Comparison of ENCODE assay signal across 18 cellular contexts in genomic region chr18:58102875-58103274, GRCh38. TPM values are rescaled to one million over a fixed set of nuclear protein-coding genes. Genes with fewer than 3 reads are reported as not detected.
DNase-seq lines count a peak whose midpoint lies in the region; ATAC-seq, FAIRE-seq and TF ChIP-seq lines count a peak whose summit lies in the region.
"Had no signal": no experiment of that assay in that cellular context is flagged by ENCODE, and none has a peak within 500 bp of the region (broad histone marks: within the 10 kb centered on the region; RNA-seq: fewer than 3 reads in every experiment).

No MANE protein-coding gene starts in this region.

- TF ChIP-seq CTCF in HepG2 (CRISPR knock-in tag; IDR thresholded peaks at IDR 0.05) (no peak), lower leg skin (IDR thresholded peaks at IDR 0.05) (no peak)

- TF ChIP-seq POLR2A in HepG2 (IDR thresholded peaks at IDR 0.05; ENCODE audit: insufficient read depth in 1 of 2, low read depth in 2 of 2, low read length in 2 of 2) (no peak), lower leg skin (IDR thresholded peaks at IDR 0.05) (no peak)

- in situ Hi-C loops in HepG2 (cut with HindIII; ENCODE audit: extremely low pct_ligation_motif_present, low pct_unique_long_range_greater_than_20kb), result loop anchor here (25.0 kb wide), 1 partner anchor 216 kb away; no protein-coding TSS in a partner anchor

- CTCF ChIA-PET in HepG2 (lab: Yijun Ruan, JAX; ENCODE audit: low intra/inter-chr PET ratio, low total read pairs), result no interaction called here

- H3K27me3 ChIP-seq in right cardiac atrium (ENCODE audit: control insufficient read depth, insufficient read depth) (no peaks in the 10 kb centered on the region), HepG2 (ENCODE audit: control insufficient read depth in 1 of 2, insufficient read depth in 2 of 2, low read length in 2 of 2) (no peaks in the 10 kb centered on the region)
- H3K27me3 ChIP-seq: BLaER1 had no signal

- WGBS in right cardiac atrium, result 42% methylated on average over 3 of the region's 3 CpGs
- WGBS in HepG2 (ENCODE audit: low lambda C conversion rate), result 4% methylated on average over 3 of the region's 3 CpGs
- 88 to 89% methylated on average over 3 of the region's 3 CpGs for WGBS in lower leg skin, 2 donors

- H2AFZ ChIP-seq in HepG2 (ENCODE audit: low read length), result no peak overlapping the region

- H3K36me3 ChIP-seq in HepG2 (replicated peaks in 1 of 2; ENCODE audit: control insufficient read depth in 1 of 2, insufficient read depth in 2 of 2, low read length in 2 of 2), result no peaks in the 10 kb centered on the region
- H3K36me3 ChIP-seq: BLaER1 had no signal

- DNase-seq in right cardiac atrium, result no peak
- no peak for DNase-seq in Right ventricle myocardium superior
- peak; percentile 17 for DNase-seq in OCI-M1 (lab: John Stamatoyannopoulos, UW)
- peak; percentile 66 for DNase-seq in HepG2 (ENCODE audit: low spot score)
- DNase-seq in frontal cortex (ENCODE audit: low spot score in 2 of 2), result no peak
- no peak for DNase-seq in lower leg skin (ENCODE audit: low spot score in 2 of 2)
- DNase-seq: Calu3; CD4-positive, alpha-beta memory T cell; KG1; NCI-H187 treated with DMSO at 0.1 percent for 48 hours; NCI-H226; PC-3; SIG-M5 had no signal

- peaks cover 20% of the 10 kb centered on the region for H3K27me3 Mint-ChIP-seq in activated T-helper 17 cell treated with anti-CD3 and anti-CD28 coated beads, Interleukin-2, amount 50 U/mL, for 72 hours

- H4K20me1 ChIP-seq in HepG2 (ENCODE audit: insufficient read depth, low read length), result peaks cover 5% of the 10 kb centered on the region; the same call in 1 of the 2 replicates
- H4K20me1 ChIP-seq: BLaER1 had no signal

- TF ChIP-seq RAD21 in HepG2 (CRISPR knock-in tag; IDR thresholded peaks at IDR 0.05), result no peak

- POLR2A ChIA-PET in HepG2 (lab: Yijun Ruan, JAX), result no interaction called here

- intact Hi-C loops in right cardiac atrium (cut with DNase I), result no loop called here
- intact Hi-C loops in Right ventricle myocardium superior (cut with DNase I), result no loop called here
- intact Hi-C loops in HepG2 (cut with micrococcal nuclease; ENCODE audit: unreplicated experiment), result no loop called here
- intact Hi-C loops in lower leg skin (cut with DNase I; ENCODE audit: low total_unique reads), result no loop called here

- no peaks in the 10 kb centered on the region for H3K36me3 Mint-ChIP-seq in activated T-helper 17 cell treated with anti-CD3 and anti-CD28 coated beads, Interleukin-2, amount 50 U/mL, for 72 hours (ENCODE audit: low read depth)
- H3K36me3 Mint-ChIP-seq: CD4-positive, alpha-beta memory T cell had no signal

- H3K4me3 Mint-ChIP-seq in activated T-helper 17 cell treated with anti-CD3 and anti-CD28 coated beads, Interleukin-2, amount 50 U/mL, for 72 hours, result no peak overlapping the region
- H3K4me3 Mint-ChIP-seq: CD4-positive, alpha-beta memory T cell had no signal

- BruUV-seq in HepG2 (replicated peaks; lab: Mats Ljungman, UMichigan), result no TSS peak

- H3K27ac ChIP-seq in right cardiac atrium (ENCODE audit: low read length), result peak overlapping the region; percentile 56
- peak overlapping the region; percentile 38 for H3K27ac ChIP-seq in HepG2 (ENCODE audit: extremely low read length, insufficient read depth, low read length)
- H3K27ac ChIP-seq: BLaER1 had no signal

- no peak overlapping the region for H3K4me2 ChIP-seq in HepG2 (ENCODE audit: low read depth, low read length)

- ATAC-seq in right cardiac atrium, result peak in 1 of 2 donors; percentile 50
- no peak for ATAC-seq in Right ventricle myocardium superior (ENCODE audit: poor library complexity)
- ATAC-seq in HepG2, result peak; percentile 97
- no peak for ATAC-seq in HG03460 (IDR thresholded peaks at IDR 0.05; ENCODE audit: unreplicated experiment)
- no peak for ATAC-seq in activated T-helper 17 cell treated with anti-CD3 and anti-CD28 coated beads, Interleukin-2, amount 50 U/mL, for 72 hours (replicated peaks)
- ATAC-seq: PC-3, SK-N-SH treated with all-trans-retinoic acid at 6 μM for 48 hours had no signal

- peaks cover 6% of the 10 kb centered on the region for H3K4me1 Mint-ChIP-seq in activated T-helper 17 cell treated with anti-CD3 and anti-CD28 coated beads, Interleukin-2, amount 50 U/mL, for 72 hours

- no peak overlapping the region for H3K4me3 ChIP-seq in right cardiac atrium (ENCODE audit: low read length)
- no peak overlapping the region for H3K4me3 ChIP-seq in HepG2 (replicated peaks in 1 of 3; ENCODE audit: insufficient read depth in 1 of 3, low read depth in 2 of 3, low read length in 3 of 3)
- H3K4me3 ChIP-seq in lower leg skin (ENCODE audit: low read depth, poor library complexity, severe bottlenecking), result no peak overlapping the region
- H3K4me3 ChIP-seq: BLaER1 had no signal

- H3K9me3 Mint-ChIP-seq in activated T-helper 17 cell treated with anti-CD3 and anti-CD28 coated beads, Interleukin-2, amount 50 U/mL, for 72 hours, result no peaks in the 10 kb centered on the region
- H3K9me3 Mint-ChIP-seq: CD4-positive, alpha-beta memory T cell had no signal

- TF ChIP-seq EP300 in HepG2 (IDR thresholded peaks at IDR 0.05; ENCODE audit: low read depth in 2 of 2, low read length in 2 of 2) (no peak), HepG2 (CRISPR knock-in tag; IDR thresholded peaks at IDR 0.05; ENCODE audit: borderline replicate concordance) (no peak)

- H3K79me2 ChIP-seq in HepG2 (ENCODE audit: insufficient read depth, low read length), result peaks cover 35% of the 10 kb centered on the region

- no peaks in the 10 kb centered on the region for H3K9me3 ChIP-seq in right cardiac atrium (ENCODE audit: control insufficient read depth, low read length)
- no peaks in the 10 kb centered on the region for H3K9me3 ChIP-seq in HepG2 (ENCODE audit: low read length)
- H3K9me3 ChIP-seq: BLaER1 had no signal

- FAIRE-seq in HepG2 (lab: Jason Lieb, UNC), result peak; percentile 73
- FAIRE-seq in frontal cortex (lab: Jason Lieb, UNC), result no peak
- FAIRE-seq: H54 had no signal

- H3K4me1 ChIP-seq in right cardiac atrium (ENCODE audit: control insufficient read depth, insufficient read depth, low read length) (peaks cover 3% of the 10 kb centered on the region), HepG2 (ENCODE audit: insufficient read depth, low read length) (peaks cover 40% of the 10 kb centered on the region)

- H3K27ac Mint-ChIP-seq in activated T-helper 17 cell treated with anti-CD3 and anti-CD28 coated beads, Interleukin-2, amount 50 U/mL, for 72 hours, result no peak overlapping the region
- H3K27ac Mint-ChIP-seq: CD4-positive, alpha-beta memory T cell had no signal

- no peak overlapping the region for H3K9ac ChIP-seq in HepG2 (ENCODE audit: insufficient read depth, low read depth, low read length)
- H3K9ac ChIP-seq: BLaER1 had no signal

TF ChIP-seq in HepG2, 621 proteins besides CTCF, POLR2A, EP300 and RAD21 (continues in another document):
- TF ChIP-seq SAP130 (CRISPR knock-in tag; IDR thresholded peaks at IDR 0.05; ENCODE audit: low read depth), result 0 out of 2 replicates have a peak, but pooled peaks have one; percentile 21
- TF ChIP-seq SALL1 (CRISPR knock-in tag; IDR thresholded peaks at IDR 0.05), result peak; percentile 12; the same call in 1 of the 2 replicates
- no peak for TF ChIP-seq SOX13 (IDR thresholded peaks at IDR 0.05)
- TF ChIP-seq SOX13 (CRISPR knock-in tag; conservative IDR thresholded peaks at IDR 0.05 in 1 of 2, IDR thresholded peaks at IDR 0.05 in 1 of 2), result peak in 1 of 2 experiments; percentile 26; a peak in 1 of 4 replicates
- TF ChIP-seq ZNF264 (CRISPR knock-in tag; IDR thresholded peaks at IDR 0.05), result peak; percentile 94
- TF ChIP-seq GATAD2A (CRISPR knock-in tag; IDR thresholded peaks at IDR 0.05), result 0 out of 2 replicates have a peak, but pooled peaks have one; percentile 30
- TF ChIP-seq DPF2 (CRISPR knock-in tag; IDR thresholded peaks at IDR 0.05; ENCODE audit: borderline replicate concordance, low read depth), result no peak
- 0 out of 2 replicates have a peak, but pooled peaks have one; percentile 14 for TF ChIP-seq NR2F6 (IDR thresholded peaks at IDR 0.05)
- TF ChIP-seq NR2F6 (CRISPR knock-in tag; IDR thresholded peaks at IDR 0.05), result 0 out of 2 replicates have a peak, but pooled peaks have one; percentile 24

RNA-seq across cellular contexts. Expression of gene NEDD4L, which starts 58.8 kb away (rescaled TPM):
- total RNA-seq in right cardiac atrium (10 to 100 TPM; 72.6 to 87.5 (median 76.0) TPM), Right ventricle myocardium superior (51.4 TPM), HepG2 (2016; rRNA removed; fragmentation: Illumina TruSeq; extraction: Trizol) (155 and 168 TPM in 2 replicates), frontal cortex (108 TPM), lower leg skin (100 to 1,000 TPM in 1 of 4 donors, 10 to 100 TPM in 3; 22.9 to 127 (median 35.0) TPM)
- polyA plus RNA-seq in right cardiac atrium (25.7 TPM), HepG2 (2011; rRNA removed) (390 and 395 TPM in 2 replicates)
- 227 and 244 TPM in 2 replicates for total RNA-seq in HepG2 (2016; cell fraction: cytosol; rRNA removed; fragmentation: Illumina TruSeq; extraction: Trizol; ENCODE audit: low read depth)
- 149 and 168 TPM in 2 replicates for total RNA-seq in HepG2 (2016; cell fraction: insoluble cytoplasmic fraction; rRNA removed; fragmentation: Illumina TruSeq; extraction: Trizol)
- 283 and 312 TPM in 2 replicates for total RNA-seq in HepG2 (2016; cell fraction: membrane; rRNA removed; fragmentation: Illumina TruSeq; extraction: Trizol)
- total RNA-seq in HepG2 (2016; cell fraction: nucleus; rRNA removed; fragmentation: Illumina TruSeq; extraction: Trizol), result 149 and 177 TPM in 2 replicates
- 327 and 388 TPM in 2 replicates for polyA plus RNA-seq in HepG2 (2011; cell fraction: cytosol; rRNA removed)
- 350 and 369 TPM in 2 replicates for polyA plus RNA-seq in HepG2 (2011; cell fraction: nucleus; rRNA removed)
- polyA plus RNA-seq in HepG2 (2012), result 315 and 342 TPM in 2 replicates
- 321 and 361 TPM in 2 replicates for polyA plus RNA-seq in HepG2 (2016; cell fraction: cytosol; fragmentation: Illumina TruSeq; extraction: Trizol; ENCODE audit: low read depth)
- 177 and 180 TPM in 2 replicates for polyA plus RNA-seq in HepG2 (2016; cell fraction: insoluble cytoplasmic fraction; fragmentation: Illumina TruSeq; extraction: Trizol; ENCODE audit: low read depth)
- 294 and 314 TPM in 2 replicates for polyA plus RNA-seq in HepG2 (2016; cell fraction: membrane; fragmentation: Illumina TruSeq; extraction: Trizol; ENCODE audit: low read depth)
- 244 and 256 TPM in 2 replicates for polyA plus RNA-seq in HepG2 (2016; cell fraction: nucleus; fragmentation: Illumina TruSeq; extraction: Trizol; ENCODE audit: insufficient read depth, low read depth)
- 51.4 and 283 TPM in 2 replicates for polyA minus RNA-seq in HepG2 (2011; rRNA and poly(A)+ RNA removed; ENCODE audit: low replicate concordance)
- 167 and 173 TPM in 2 replicates for polyA minus RNA-seq in HepG2 (2011; cell fraction: cytosol; rRNA and poly(A)+ RNA removed)
- polyA minus RNA-seq in HepG2 (2011; cell fraction: nucleus; rRNA and poly(A)+ RNA removed), result 477 and 524 TPM in 2 replicates
- total RNA-seq in activated T-helper 17 cell treated with anti-CD3 and anti-CD28 coated beads, Interleukin-2, amount 50 U/mL, for 72 hours, result 1 to 10 TPM; 6.5 to 8.0 TPM

Comparison
In these comparisons a context has a peak if more than half of its experiments do, and no peak if none do; other contexts are left out.
1. DNase-seq: peak in OCI-M1 (single experiment) and HepG2 (single experiment); none in right cardiac atrium (0 of 3), Right ventricle myocardium superior (single experiment), frontal cortex (0 of 2) and lower leg skin (0 of 2).